ENCODE assay signal across 8 cellular contexts in the genomic region with DNA sequence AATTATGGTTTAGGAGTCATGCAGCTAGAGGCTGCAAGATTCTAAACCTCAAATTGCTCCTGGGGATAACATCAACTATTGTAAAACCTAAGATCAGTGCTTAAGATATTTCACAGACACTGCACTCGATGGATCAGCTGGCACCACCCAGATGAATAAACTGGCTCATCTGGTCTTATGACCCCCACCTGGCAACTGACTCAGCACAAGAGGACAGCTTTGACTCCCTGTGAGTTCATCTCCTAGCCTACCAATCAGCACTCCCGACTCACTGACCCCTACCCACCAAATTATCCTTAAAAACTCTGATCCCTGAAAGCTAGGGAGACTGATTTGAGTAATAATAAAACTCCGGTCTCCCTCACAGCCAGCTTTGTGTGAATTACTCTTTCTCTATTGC. TPM values are rescaled to one million over a fixed set of nuclear protein-coding genes. Genes with fewer than 3 reads are reported as not detected.
DNase-seq lines count a peak whose midpoint lies in the region; ATAC-seq and TF ChIP-seq lines count a peak whose summit lies in the region.

No MANE protein-coding gene starts in this region.

- ATAC-seq in central memory CD8-positive, alpha-beta T cell (replicated peaks; ENCODE audit: extremely low read depth, poor library complexity, severe bottlenecking): no peak
- no peak for ATAC-seq in HG02884 (IDR thresholded peaks at IDR 0.05; ENCODE audit: unreplicated experiment)
- no peak for ATAC-seq in HG03095 (IDR thresholded peaks at IDR 0.05; ENCODE audit: unreplicated experiment)

- peak overlapping the region; percentile 69 for H3K4me3 ChIP-seq in neuron (ENCODE audit: low read length)

- H2AFZ ChIP-seq in neuron (ENCODE audit: low read depth, low read length): peak overlapping the region; percentile 74

- peaks cover under 1% of the 10 kb centered on the region for H3K27me3 ChIP-seq in neuron (ENCODE audit: insufficient read depth, low read length)

- no peak for DNase-seq in Calu3
- DNase-seq in LHCN-M2 (ENCODE audit: low read depth): peak; percentile 87
- DNase-seq in central memory CD8-positive, alpha-beta T cell (ENCODE audit: low spot score in 2 of 2): no peak
- DNase-seq in NCI-H146 (lab: John Stamatoyannopoulos, UW): no peak
- no peak for DNase-seq in NCI-H226

- peaks cover 10% of the 10 kb centered on the region for H3K4me1 ChIP-seq in neuron (ENCODE audit: insufficient read depth, low read length)

- H3K9me3 ChIP-seq in neuron (ENCODE audit: low read length): no peaks in the 10 kb centered on the region

- no TSS peak for BruUV-seq in Calu3 (replicated peaks; lab: Mats Ljungman, UMichigan)

- CTCF ChIA-PET in Calu3 (lab: Charles Lee): interaction anchor here (0.6 to 1.1 kb wide), 2 partner anchors 184 to 417 kb away, joined by 3 to 4 read pairs; no protein-coding TSS in a partner anchor

- H3K4me1 Mint-ChIP-seq in Calu3 (ENCODE audit: low read depth, unreplicated experiment): peaks cover 8% of the 10 kb centered on the region
- H3K4me1 Mint-ChIP-seq in central memory CD8-positive, alpha-beta T cell: peaks cover 21% of the 10 kb centered on the region

- TF ChIP-seq CTCF in Calu3 (IDR thresholded peaks at IDR 0.05; ENCODE audit: unreplicated experiment): no peak

- H3K36me3 Mint-ChIP-seq in Calu3 (ENCODE audit: insufficient read depth, unreplicated experiment): peaks cover 13% of the 10 kb centered on the region
- peaks cover 13% of the 10 kb centered on the region for H3K36me3 Mint-ChIP-seq in central memory CD8-positive, alpha-beta T cell (ENCODE audit: insufficient read depth)

- peak overlapping the region; percentile 70 for H3K4me3 Mint-ChIP-seq in Calu3 (ENCODE audit: low read depth, unreplicated experiment)
- H3K4me3 Mint-ChIP-seq in central memory CD8-positive, alpha-beta T cell: peak overlapping the region; percentile 75

- H3K27me3 Mint-ChIP-seq in Calu3 (ENCODE audit: unreplicated experiment): peaks cover 6% of the 10 kb centered on the region
- H3K27me3 Mint-ChIP-seq in central memory CD8-positive, alpha-beta T cell: no peaks in the 10 kb centered on the region

- no peaks in the 10 kb centered on the region for H3K9me3 Mint-ChIP-seq in Calu3 (ENCODE audit: low read depth, unreplicated experiment)
- H3K9me3 Mint-ChIP-seq in central memory CD8-positive, alpha-beta T cell: no peaks in the 10 kb centered on the region

- intact Hi-C loops in Calu3 (cut with micrococcal nuclease; ENCODE audit: unreplicated experiment): no loop called here

- no peaks in the 10 kb centered on the region for H3K36me3 ChIP-seq in neuron (ENCODE audit: insufficient read depth, low read length)

- no peak overlapping the region for H3K27ac Mint-ChIP-seq in Calu3 (ENCODE audit: unreplicated experiment)
- H3K27ac Mint-ChIP-seq in central memory CD8-positive, alpha-beta T cell (ENCODE audit: low read depth): peak overlapping the region; percentile 60

RNA-seq across cellular contexts. Expression of a gene that starts 0.8 kb away (rescaled TPM):
- total RNA-seq in Calu3 (2022) (12.8 and 15.0 TPM in 2 replicates), LHCN-M2 (2014; rRNA removed) (14.0 and 15.2 TPM in 2 replicates)
- polyA plus RNA-seq in LHCN-M2 (2012): 8.1 TPM
